1 cellular context compared by ENCODE assay signal in genomic region chr12:124837958-124838803, GRCh38.
A peak's percentile ranks its signal among the peaks of the same experiment; 100 is the strongest.
TF ChIP-seq lines count a peak whose summit lies in the region.

No MANE protein-coding gene starts in this region.

TF ChIP-seq in HepG2, 621 proteins besides CTCF, POLR2A, EP300 and RAD21 (continued from another document and continues in another):
- TF ChIP-seq HNF1B (CRISPR knock-in tag; IDR thresholded peaks at IDR 0.05) (peak; percentile 85), MLXIP (CRISPR knock-in tag; IDR thresholded peaks at IDR 0.05; ENCODE audit: borderline replicate concordance) (no peak), RARA (CRISPR knock-in tag; IDR thresholded peaks at IDR 0.05) (peak; percentile 83), ZNF816 (CRISPR knock-in tag; IDR thresholded peaks at IDR 0.05; ENCODE audit: borderline replicate concordance) (peak; percentile 24; the same call in 1 of the 2 replicates), BATF2 (CRISPR knock-in tag; IDR thresholded peaks at IDR 0.05) (no peak), ZFP41 (CRISPR knock-in tag; IDR thresholded peaks at IDR 0.05; ENCODE audit: borderline replicate concordance) (0 out of 2 replicates have a peak, but pooled peaks have one; percentile 30), ZNF350 (CRISPR knock-in tag; IDR thresholded peaks at IDR 0.05; ENCODE audit: borderline replicate concordance, low read depth) (0 out of 2 replicates have a peak, but pooled peaks have one; percentile 50), ISX (CRISPR knock-in tag; conservative IDR thresholded peaks at IDR 0.05) (no peak), ZMAT3 (CRISPR knock-in tag; conservative IDR thresholded peaks at IDR 0.05) (peak; percentile 83; the same call in 1 of the 2 replicates), HDAC6 (IDR thresholded peaks at IDR 0.05; ENCODE audit: low read depth, low read length) (no peak), NFE2 (CRISPR knock-in tag; IDR thresholded peaks at IDR 0.05) (no peak), ZNF329 (CRISPR knock-in tag; IDR thresholded peaks at IDR 0.05; ENCODE audit: low read depth) (no peak), ZGPAT (CRISPR knock-in tag; IDR thresholded peaks at IDR 0.05) (peak; percentile 66), SPEN (CRISPR knock-in tag; IDR thresholded peaks at IDR 0.05; ENCODE audit: low read depth) (peak; percentile 82; the same call in 1 of the 2 replicates), TFE3 (CRISPR knock-in tag; IDR thresholded peaks at IDR 0.05) (peak; percentile 80), ZNF709 (CRISPR knock-in tag; IDR thresholded peaks at IDR 0.05) (no peak), MTA1 (CRISPR knock-in tag; IDR thresholded peaks at IDR 0.05; ENCODE audit: borderline replicate concordance) (peak; percentile 59; the same call in 1 of the 2 replicates), RARG (CRISPR knock-in tag; IDR thresholded peaks at IDR 0.05; ENCODE audit: low read depth) (no peak), ZFP82 (CRISPR knock-in tag; IDR thresholded peaks at IDR 0.05; ENCODE audit: borderline replicate concordance) (no peak), SALL1 (CRISPR knock-in tag; IDR thresholded peaks at IDR 0.05) (peak; percentile 89), HNF1A (IDR thresholded peaks at IDR 0.05; ENCODE audit: low read depth) (no peak), HNF1A (CRISPR knock-in tag; IDR thresholded peaks at IDR 0.05; ENCODE audit: borderline replicate concordance) (peak; percentile 67; the same call in 1 of the 2 replicates), MYNN (CRISPR knock-in tag; IDR thresholded peaks at IDR 0.05; ENCODE audit: low read depth) (no peak), SIX4 (CRISPR knock-in tag; IDR thresholded peaks at IDR 0.05) (no peak), CHD4 (IDR thresholded peaks at IDR 0.05; ENCODE audit: borderline replicate concordance, low read length) (no peak), SAFB2 (CRISPR knock-in tag; IDR thresholded peaks at IDR 0.05; ENCODE audit: borderline replicate concordance, low read depth) (no peak), ZBTB43 (CRISPR knock-in tag; conservative IDR thresholded peaks at IDR 0.05) (0 out of 2 replicates have a peak, but pooled peaks have one; percentile 24), PLRG1 (conservative IDR thresholded peaks at IDR 0.05) (no peak), FOXP1 (IDR thresholded peaks at IDR 0.05) (no peak), FOXP1 (CRISPR knock-in tag; IDR thresholded peaks at IDR 0.05) (peak; percentile 57), ZNF276 (CRISPR knock-in tag; IDR thresholded peaks at IDR 0.05; ENCODE audit: low read depth) (no peak), HOXA9 (CRISPR knock-in tag; IDR thresholded peaks at IDR 0.05; ENCODE audit: borderline replicate concordance) (no peak), ZNF557 (CRISPR knock-in tag; IDR thresholded peaks at IDR 0.05) (peak; percentile 61; the same call in 1 of the 2 replicates), ZNF883 (CRISPR knock-in tag; IDR thresholded peaks at IDR 0.05; ENCODE audit: not compliant biosample characterization) (no peak), NR2F2 (IDR thresholded peaks at IDR 0.05; ENCODE audit: borderline replicate concordance, low read depth) (peak; percentile 38; the same call in 1 of the 2 replicates), CBX5 (CRISPR knock-in tag; IDR thresholded peaks at IDR 0.05; ENCODE audit: borderline replicate concordance) (peak; percentile 19; the same call in 1 of the 2 replicates), SNAPC2 (CRISPR knock-in tag; IDR thresholded peaks at IDR 0.05) (peak; percentile 62; the same call in 1 of the 2 replicates), HES4 (CRISPR knock-in tag; IDR thresholded peaks at IDR 0.05; ENCODE audit: borderline replicate concordance) (no peak)
- TF ChIP-seq, protein P1, sequence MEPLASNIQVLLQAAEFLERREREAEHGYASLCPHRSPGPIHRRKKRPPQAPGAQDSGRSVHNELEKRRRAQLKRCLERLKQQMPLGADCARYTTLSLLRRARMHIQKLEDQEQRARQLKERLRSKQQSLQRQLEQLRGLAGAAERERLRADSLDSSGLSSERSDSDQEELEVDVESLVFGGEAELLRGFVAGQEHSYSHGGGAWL (CRISPR knock-in tag; IDR thresholded peaks at IDR 0.05): no peak
- TF ChIP-seq, protein P2, sequence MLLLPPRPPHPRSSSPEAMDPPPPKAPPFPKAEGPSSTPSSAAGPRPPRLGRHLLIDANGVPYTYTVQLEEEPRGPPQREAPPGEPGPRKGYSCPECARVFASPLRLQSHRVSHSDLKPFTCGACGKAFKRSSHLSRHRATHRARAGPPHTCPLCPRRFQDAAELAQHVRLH (CRISPR knock-in tag; IDR thresholded peaks at IDR 0.05; ENCODE audit: borderline replicate concordance, low read depth): no peak; the same call in 1 of the 2 replicates
- TF ChIP-seq, protein P3, sequence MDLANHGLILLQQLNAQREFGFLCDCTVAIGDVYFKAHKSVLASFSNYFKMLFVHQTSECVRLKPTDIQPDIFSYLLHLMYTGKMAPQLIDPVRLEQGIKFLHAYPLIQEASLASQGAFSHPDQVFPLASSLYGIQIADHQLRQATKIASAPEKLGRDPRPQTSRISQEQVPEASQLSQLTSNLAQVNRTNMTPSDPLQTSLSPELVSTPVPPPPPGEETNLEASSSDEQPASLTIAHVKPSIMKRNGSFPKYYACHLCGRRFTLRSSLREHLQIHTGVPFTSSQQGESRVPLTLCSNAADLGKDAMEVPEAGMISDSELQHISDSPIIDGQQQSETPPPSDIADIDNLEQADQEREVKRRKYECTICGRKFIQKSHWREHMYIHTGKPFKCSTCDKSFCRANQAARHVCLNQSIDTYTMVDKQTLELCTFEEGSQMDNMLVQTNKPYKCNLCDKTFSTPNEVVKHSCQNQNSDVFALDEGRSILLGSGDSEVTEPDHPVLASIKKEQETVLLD (CRISPR knock-in tag; IDR thresholded peaks at IDR 0.05; ENCODE audit: low read depth): no peak
- TF ChIP-seq, protein P4, sequence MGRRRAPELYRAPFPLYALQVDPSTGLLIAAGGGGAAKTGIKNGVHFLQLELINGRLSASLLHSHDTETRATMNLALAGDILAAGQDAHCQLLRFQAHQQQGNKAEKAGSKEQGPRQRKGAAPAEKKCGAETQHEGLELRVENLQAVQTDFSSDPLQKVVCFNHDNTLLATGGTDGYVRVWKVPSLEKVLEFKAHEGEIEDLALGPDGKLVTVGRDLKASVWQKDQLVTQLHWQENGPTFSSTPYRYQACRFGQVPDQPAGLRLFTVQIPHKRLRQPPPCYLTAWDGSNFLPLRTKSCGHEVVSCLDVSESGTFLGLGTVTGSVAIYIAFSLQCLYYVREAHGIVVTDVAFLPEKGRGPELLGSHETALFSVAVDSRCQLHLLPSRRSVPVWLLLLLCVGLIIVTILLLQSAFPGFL (CRISPR knock-in tag; IDR thresholded peaks at IDR 0.05): no peak
